In genomic region chr2:29082804-29083495, GRCh38 we compare ENCODE assay signal across 23 cellular contexts. TPM values are rescaled to one million over a fixed set of nuclear protein-coding genes. Genes with fewer than 3 reads are reported as not detected.
DNase-seq lines count a peak whose midpoint lies in the region; ATAC-seq and TF ChIP-seq lines count a peak whose summit lies in the region.
"Had no signal": no experiment of that assay in that cellular context is flagged by ENCODE, and none has a peak within 500 bp of the region (broad histone marks: within the 10 kb centered on the region; RNA-seq: fewer than 3 reads in every experiment).

No MANE protein-coding gene starts in this region.

- H3K4me1 ChIP-seq in hepatocyte (ENCODE audit: insufficient read depth) = no peaks in the 10 kb centered on the region
- H3K4me1 ChIP-seq in BE2C = no peaks in the 10 kb centered on the region

- no peak overlapping the region for H3K4me3 ChIP-seq in hepatocyte
- H3K4me3 ChIP-seq in BE2C (ENCODE audit: low read depth, low read length) = no peak overlapping the region
- H3K4me3 ChIP-seq: SK-N-MC, tibial nerve had no signal

- no peaks in the 10 kb centered on the region for H3K27me3 ChIP-seq in hepatocyte
- H3K27me3 ChIP-seq in BE2C = no peaks in the 10 kb centered on the region
- H3K27me3 ChIP-seq: tibial nerve had no signal

- peaks cover 5% of the 10 kb centered on the region for H3K9me3 Mint-ChIP-seq in osteocyte (ENCODE audit: unreplicated experiment)

- H2AFZ ChIP-seq in hepatocyte = no peak overlapping the region

- no peak overlapping the region for H3K27ac ChIP-seq in hepatocyte
- H3K27ac ChIP-seq: SK-N-MC, tibial nerve had no signal

- H3K4me2 ChIP-seq in hepatocyte = no peak overlapping the region

- H3K36me3 ChIP-seq in hepatocyte (replicated peaks; ENCODE audit: insufficient read depth, low read depth) (no peaks in the 10 kb centered on the region), BE2C (no peaks in the 10 kb centered on the region)

- no peaks in the 10 kb centered on the region for H3K36me3 Mint-ChIP-seq in osteocyte (ENCODE audit: unreplicated experiment)

- no peak for TF ChIP-seq CTCF in osteocyte (IDR thresholded peaks at IDR 0.05)
- TF ChIP-seq CTCF in hepatocyte (IDR thresholded peaks at IDR 0.05; ENCODE audit: poor library complexity) = no peak
- no peak for TF ChIP-seq CTCF in BE2C (IDR thresholded peaks at IDR 0.05; ENCODE audit: low read depth, low read length)

- no peaks in the 10 kb centered on the region for H3K4me1 Mint-ChIP-seq in osteocyte (ENCODE audit: unreplicated experiment)
- H3K4me1 Mint-ChIP-seq: endodermal cell, nephron had no signal

- H3K79me2 ChIP-seq in hepatocyte = no peaks in the 10 kb centered on the region

- peak; percentile 1 for DNase-seq in osteocyte (ENCODE audit: extremely low spot score, unreplicated experiment)
- no peak for DNase-seq in hepatocyte (ENCODE audit: low spot score)
- no peak for DNase-seq in BE2C
- DNase-seq in NCI-H1417 treated with DMSO at 0.1 percent for 48 hours (lab: John Stamatoyannopoulos, UW) = no peak
- no peak for DNase-seq in NCI-H2107 treated with DMSO at 0.1 percent for 48 hours (lab: John Stamatoyannopoulos, UW; ENCODE audit: unreplicated experiment)
- DNase-seq: activated CD4-positive, CD25-positive, alpha-beta regulatory T cell treated with anti-CD3 and anti-CD28 coated beads, Interleukin-2, amount 50 U/mL, for 72 hours; activated gamma-delta T cell treated with Interleukin-2 at 50 U/mL for 16 hours; aorta; cerebellar nuclear complex; endodermal cell; hippocampal formation; Kasumi-1; NCI-H1417; stimulated activated naive CD4-positive, alpha-beta T cell had no signal

- WGBS in hepatocyte (ENCODE audit: low lambda C conversion rate, missing lambda C conversion rate) = 82% methylated on average over 5 of the region's 5 CpGs

- no peaks in the 10 kb centered on the region for H3K9me2 ChIP-seq in hepatocyte (replicated peaks; ENCODE audit: insufficient read depth)

- peak; percentile 58 for ATAC-seq in GM18858 (IDR thresholded peaks at IDR 0.05; ENCODE audit: unreplicated experiment)
- peak; percentile 81 for ATAC-seq in GM21423 (IDR thresholded peaks at IDR 0.05; ENCODE audit: unreplicated experiment)
- peak; percentile 75 for ATAC-seq in HG03159 (IDR thresholded peaks at IDR 0.05; ENCODE audit: unreplicated experiment)
- ATAC-seq: Panc1 had no signal

- no peaks in the 10 kb centered on the region for H4K20me1 ChIP-seq in hepatocyte (ENCODE audit: insufficient read depth, poor library complexity, severe bottlenecking)

- H3K9me3 ChIP-seq in hepatocyte (ENCODE audit: low read depth) (no peaks in the 10 kb centered on the region), BE2C (no peaks in the 10 kb centered on the region; the same call in 1 of the 2 replicates)

- H3K4me3 Mint-ChIP-seq in osteocyte (ENCODE audit: unreplicated experiment) = no peak overlapping the region
- H3K4me3 Mint-ChIP-seq: endodermal cell, nephron had no signal

- H3K27me3 Mint-ChIP-seq in osteocyte (ENCODE audit: unreplicated experiment) = peaks cover 9% of the 10 kb centered on the region

- no peak overlapping the region for H3K27ac Mint-ChIP-seq in osteocyte (ENCODE audit: unreplicated experiment)
- H3K27ac Mint-ChIP-seq: endodermal cell, nephron had no signal

RNA-seq across cellular contexts. Expression of gene PCARE, which starts 8.6 kb away (rescaled TPM):
- not detected in 2 replicates for total RNA-seq in osteocyte
- total RNA-seq in hepatocyte = 0.04 and 2.2 TPM in 2 replicates
- 0.04 TPM in 1 of 2 replicates, not detected in the other for polyA plus RNA-seq in hepatocyte
- not detected for polyA plus RNA-seq in BE2C (2012; ENCODE audit: insufficient read depth, insufficient read length, low read depth)
- total RNA-seq: aorta, kidney epithelial cell, pulmonary artery endothelial cell had no signal

RNA-seq across cellular contexts. Expression of gene CLIP4, which starts 32.3 kb away (rescaled TPM):
- total RNA-seq in osteocyte (22.1 and 24.6 TPM in 2 replicates), hepatocyte (31.2 and 35.6 TPM in 2 replicates)
- polyA plus RNA-seq in hepatocyte = 15.9 and 17.3 TPM in 2 replicates
- 13.5 TPM for polyA plus RNA-seq in BE2C (2012; ENCODE audit: insufficient read depth, insufficient read length, low read depth)
